8 cellular contexts compared by ENCODE assay signal in genomic region chr7:128904381-128905197, GRCh38. TPM values are rescaled to one million over a fixed set of nuclear protein-coding genes. Genes with fewer than 3 reads are reported as not detected.
DNase-seq lines count a peak whose midpoint lies in the region; ATAC-seq and TF ChIP-seq lines count a peak whose summit lies in the region.

No MANE protein-coding gene starts in this region.

- no peak overlapping the region for H3K4me3 Mint-ChIP-seq in naive B cell

- no peak overlapping the region for H3K4me3 ChIP-seq in GM12864 (ENCODE audit: low read depth, low read length)
- H3K4me3 ChIP-seq in epithelial cell of esophagus (ENCODE audit: low read length) = no peak overlapping the region

- ATAC-seq in naive B cell (ENCODE audit: low read depth in 2 of 2) = peak; percentile 85 to 93
- ATAC-seq in GM21381 (IDR thresholded peaks at IDR 0.05; ENCODE audit: unreplicated experiment) = no peak

- H3K36me3 Mint-ChIP-seq in naive B cell = no peaks in the 10 kb centered on the region

- peaks cover 0 to 6% (median 2%) of the 10 kb centered on the region in 7 donors for H3K9me3 Mint-ChIP-seq in naive B cell

- H3K27ac Mint-ChIP-seq in naive B cell = peak overlapping the region; percentile 21 to 89 (median 54)

- in situ Hi-C loops in SK-MEL-5 (cut with HindIII; ENCODE audit: low pct_unique_long_range_greater_than_20kb, low sequenced_read_pairs) = no loop called here

- peak; percentile 69 for TF ChIP-seq CTCF in GM12864 (IDR thresholded peaks at IDR 0.05; ENCODE audit: low read depth, low read length, missing control alignments)
- peak; percentile 65 for TF ChIP-seq CTCF in epithelial cell of esophagus (IDR thresholded peaks at IDR 0.05; ENCODE audit: insufficient read depth, low read depth, low read length, missing control alignments)

- DNase-seq in AML-193 (lab: John Stamatoyannopoulos, UW) = peak; percentile 54 to 71
- peak; percentile 37 for DNase-seq in GM12864 (ENCODE audit: low read depth)
- DNase-seq in Kasumi-1 (lab: John Stamatoyannopoulos, UW) = peak; percentile 76 to 83
- peak; percentile 86 for DNase-seq in SK-MEL-5 (ENCODE audit: low read depth, low spot score)
- peak; percentile 69 for DNase-seq in epithelial cell of esophagus (ENCODE audit: low read depth)
- DNase-seq in naive B cell = peak; percentile 71
- DNase-seq in amygdala (lab: John Stamatoyannopoulos, UW) = no peak

- peaks cover 9 to 16% (median 11%) of the 10 kb centered on the region in 3 donors for H3K4me1 Mint-ChIP-seq in naive B cell

- H3K27me3 Mint-ChIP-seq in naive B cell = peaks cover 16 to 43% (median 35%) of the 10 kb centered on the region in 3 donors

RNA-seq across cellular contexts. Expression of gene KCP, which starts 5.9 kb away (rescaled TPM):
- 0.03 and 0.13 TPM in 2 replicates for total RNA-seq in SK-MEL-5 (2014; rRNA removed; shearing (Covaris generic))
- polyA plus RNA-seq in SK-MEL-5 (2015; cell fraction: cytosol; rRNA removed) = 0.23 and 0.30 TPM in 2 replicates
- 3.2 and 5.4 TPM in 2 replicates for polyA plus RNA-seq in SK-MEL-5 (2015; cell fraction: nucleus; rRNA removed)
- under 1 TPM in 4 of 6 donors, not detected in 2; 0.29 to 0.78 (median 0.37) TPM for polyA plus RNA-seq in naive B cell (ENCODE audit: low read depth in 6 of 6)

RNA-seq across cellular contexts. Expression of gene IRF5, which starts 33.1 kb away (rescaled TPM):
- total RNA-seq in SK-MEL-5 (2014; rRNA removed; shearing (Covaris generic)) = 6.3 and 6.9 TPM in 2 replicates
- 2.6 and 5.0 TPM in 2 replicates for polyA plus RNA-seq in SK-MEL-5 (2015; cell fraction: cytosol; rRNA removed)
- polyA plus RNA-seq in SK-MEL-5 (2015; cell fraction: nucleus; rRNA removed) = 11.7 and 15.6 TPM in 2 replicates
- 10 to 100 TPM; 54.4 to 78.0 (median 58.5) TPM for polyA plus RNA-seq in naive B cell (ENCODE audit: low read depth in 6 of 6)

RNA-seq across cellular contexts. Expression of gene ATP6V1F, which starts 41.9 kb away (rescaled TPM):
- 318 and 339 TPM in 2 replicates for total RNA-seq in SK-MEL-5 (2014; rRNA removed; shearing (Covaris generic))
- polyA plus RNA-seq in SK-MEL-5 (2015; cell fraction: cytosol; rRNA removed) = 339 and 433 TPM in 2 replicates
- 26.0 and 33.7 TPM in 2 replicates for polyA plus RNA-seq in SK-MEL-5 (2015; cell fraction: nucleus; rRNA removed)
- 100 to 1,000 TPM; 341 to 599 (median 381) TPM for polyA plus RNA-seq in naive B cell (ENCODE audit: low read depth in 6 of 6)

Comparison
In these comparisons a context has a peak if more than half of its experiments do, and no peak if none do; other contexts are left out.
1. DNase-seq: peak in AML-193 (2 of 2), GM12864 (single experiment), Kasumi-1 (2 of 2), SK-MEL-5 (single experiment), epithelial cell of esophagus (single experiment) and naive B cell (single experiment); none in amygdala (0 of 56).